Comparison of ENCODE assay signal across 1 cellular context in the genomic region with DNA sequence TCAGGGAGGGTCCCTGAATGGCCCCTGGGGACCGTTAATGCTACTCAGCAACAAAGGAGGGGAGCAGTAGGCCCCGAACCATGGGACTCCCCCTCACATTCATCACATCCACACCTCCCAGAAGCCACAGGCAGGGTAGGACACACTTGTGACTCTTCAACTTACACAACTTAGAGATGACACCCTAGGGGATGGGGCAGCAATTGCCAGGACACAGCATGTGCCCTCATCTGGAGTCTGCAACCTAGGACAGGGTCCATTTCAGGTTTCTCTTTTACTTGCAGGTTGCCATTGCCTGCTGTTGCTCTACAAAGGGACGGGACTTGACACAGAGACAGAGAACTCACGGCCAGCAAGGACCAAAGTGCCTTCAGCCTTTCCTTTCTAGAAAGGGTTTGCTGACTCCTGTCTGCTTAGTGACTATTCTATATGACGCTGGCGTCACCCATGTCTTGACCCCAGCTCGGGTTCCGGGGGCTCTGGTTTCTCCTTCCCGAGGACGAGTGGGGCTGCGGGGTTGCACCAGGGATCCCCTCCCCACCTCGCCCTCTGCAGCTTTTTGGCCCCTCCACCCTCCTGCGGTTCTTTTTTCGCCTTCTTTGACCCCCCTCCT.
TF ChIP-seq lines count a peak whose summit lies in the region.

No MANE protein-coding gene starts in this region.

TF ChIP-seq in GM23338, 12 proteins besides CTCF, POLR2A, EP300 and RAD21 (continued from another document):
- TF ChIP-seq, protein P1, sequence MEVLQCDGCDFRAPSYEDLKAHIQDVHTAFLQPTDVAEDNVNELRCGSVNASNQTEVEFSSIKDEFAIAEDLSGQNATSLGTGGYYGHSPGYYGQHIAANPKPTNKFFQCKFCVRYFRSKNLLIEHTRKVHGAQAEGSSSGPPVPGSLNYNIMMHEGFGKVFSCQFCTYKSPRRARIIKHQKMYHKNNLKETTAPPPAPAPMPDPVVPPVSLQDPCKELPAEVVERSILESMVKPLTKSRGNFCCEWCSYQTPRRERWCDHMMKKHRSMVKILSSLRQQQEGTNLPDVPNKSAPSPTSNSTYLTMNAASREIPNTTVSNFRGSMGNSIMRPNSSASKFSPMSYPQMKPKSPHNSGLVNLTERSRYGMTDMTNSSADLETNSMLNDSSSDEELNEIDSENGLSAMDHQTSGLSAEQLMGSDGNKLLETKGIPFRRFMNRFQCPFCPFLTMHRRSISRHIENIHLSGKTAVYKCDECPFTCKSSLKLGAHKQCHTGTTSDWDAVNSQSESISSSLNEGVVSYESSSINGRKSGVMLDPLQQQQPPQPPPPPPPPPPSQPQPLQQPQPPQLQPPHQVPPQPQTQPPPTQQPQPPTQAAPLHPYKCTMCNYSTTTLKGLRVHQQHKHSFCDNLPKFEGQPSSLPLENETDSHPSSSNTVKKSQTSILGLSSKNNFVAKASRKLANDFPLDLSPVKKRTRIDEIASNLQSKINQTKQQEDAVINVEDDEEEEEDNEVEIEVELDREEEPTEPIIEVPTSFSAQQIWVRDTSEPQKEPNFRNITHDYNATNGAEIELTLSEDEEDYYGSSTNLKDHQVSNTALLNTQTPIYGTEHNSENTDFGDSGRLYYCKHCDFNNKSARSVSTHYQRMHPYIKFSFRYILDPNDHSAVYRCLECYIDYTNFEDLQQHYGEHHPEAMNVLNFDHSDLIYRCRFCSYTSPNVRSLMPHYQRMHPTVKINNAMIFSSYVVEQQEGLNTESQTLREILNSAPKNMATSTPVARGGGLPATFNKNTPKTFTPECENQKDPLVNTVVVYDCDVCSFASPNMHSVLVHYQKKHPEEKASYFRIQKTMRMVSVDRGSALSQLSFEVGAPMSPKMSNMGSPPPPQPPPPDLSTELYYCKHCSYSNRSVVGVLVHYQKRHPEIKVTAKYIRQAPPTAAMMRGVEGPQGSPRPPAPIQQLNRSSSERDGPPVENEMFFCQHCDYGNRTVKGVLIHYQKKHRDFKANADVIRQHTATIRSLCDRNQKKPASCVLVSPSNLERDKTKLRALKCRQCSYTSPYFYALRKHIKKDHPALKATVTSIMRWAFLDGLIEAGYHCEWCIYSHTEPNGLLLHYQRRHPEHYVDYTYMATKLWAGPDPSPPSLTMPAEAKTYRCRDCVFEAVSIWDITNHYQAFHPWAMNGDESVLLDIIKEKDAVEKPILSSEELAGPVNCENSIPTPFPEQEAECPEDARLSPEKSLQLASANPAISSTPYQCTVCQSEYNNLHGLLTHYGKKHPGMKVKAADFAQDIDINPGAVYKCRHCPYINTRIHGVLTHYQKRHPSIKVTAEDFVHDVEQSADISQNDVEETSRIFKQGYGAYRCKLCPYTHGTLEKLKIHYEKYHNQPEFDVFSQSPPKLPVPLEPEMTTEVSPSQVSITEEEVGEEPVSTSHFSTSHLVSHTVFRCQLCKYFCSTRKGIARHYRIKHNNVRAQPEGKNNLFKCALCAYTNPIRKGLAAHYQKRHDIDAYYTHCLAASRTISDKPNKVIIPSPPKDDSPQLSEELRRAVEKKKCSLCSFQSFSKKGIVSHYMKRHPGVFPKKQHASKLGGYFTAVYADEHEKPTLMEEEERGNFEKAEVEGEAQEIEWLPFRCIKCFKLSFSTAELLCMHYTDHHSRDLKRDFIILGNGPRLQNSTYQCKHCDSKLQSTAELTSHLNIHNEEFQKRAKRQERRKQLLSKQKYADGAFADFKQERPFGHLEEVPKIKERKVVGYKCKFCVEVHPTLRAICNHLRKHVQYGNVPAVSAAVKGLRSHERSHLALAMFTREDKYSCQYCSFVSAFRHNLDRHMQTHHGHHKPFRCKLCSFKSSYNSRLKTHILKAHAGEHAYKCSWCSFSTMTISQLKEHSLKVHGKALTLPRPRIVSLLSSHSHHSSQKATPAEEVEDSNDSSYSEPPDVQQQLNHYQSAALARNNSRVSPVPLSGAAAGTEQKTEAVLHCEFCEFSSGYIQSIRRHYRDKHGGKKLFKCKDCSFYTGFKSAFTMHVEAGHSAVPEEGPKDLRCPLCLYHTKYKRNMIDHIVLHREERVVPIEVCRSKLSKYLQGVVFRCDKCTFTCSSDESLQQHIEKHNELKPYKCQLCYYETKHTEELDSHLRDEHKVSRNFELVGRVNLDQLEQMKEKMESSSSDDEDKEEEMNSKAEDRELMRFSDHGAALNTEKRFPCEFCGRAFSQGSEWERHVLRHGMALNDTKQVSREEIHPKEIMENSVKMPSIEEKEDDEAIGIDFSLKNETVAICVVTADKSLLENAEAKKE (CRISPR knock-in tag; IDR thresholded peaks at IDR 0.05), result no peak
- TF ChIP-seq EZH2phosphoT487 (IDR thresholded peaks at IDR 0.05; ENCODE audit: unreplicated experiment) (no peak), NANOG (IDR thresholded peaks at IDR 0.05; ENCODE audit: borderline replicate concordance) (no peak), STAT1 (IDR thresholded peaks at IDR 0.05; ENCODE audit: unreplicated experiment) (no peak)
